In genomic region chr6:87589693-87590416, GRCh38 we compare ENCODE assay signal across 8 cellular contexts. TPM values are rescaled to one million over a fixed set of nuclear protein-coding genes. Genes with fewer than 3 reads are reported as not detected.
DNase-seq lines count a peak whose midpoint lies in the region; ATAC-seq, FAIRE-seq and TF ChIP-seq lines count a peak whose summit lies in the region.

Gene ORC3 (plus strand): TSS chr6:87590135. CDS start chr6:87590169, 34 bp downstream.
Gene RARS2 (minus strand): TSS chr6:87589987. CDS start chr6:87589957, 30 bp downstream.

- H3K4me2 ChIP-seq in OCI-LY1 (ENCODE audit: low read length) = peak within 1 kb of the TSS; percentile 86

- H3K9me3 ChIP-seq in HUES64 (ENCODE audit: insufficient read depth, low read depth, low read length) = no peaks in the 10 kb centered on the region
- no peaks in the 10 kb centered on the region for H3K9me3 ChIP-seq in OCI-LY1 (ENCODE audit: low read length)

- H3K79me2 ChIP-seq in OCI-LY1 (ENCODE audit: insufficient read depth, low read length) = peaks cover 64% of the 10 kb centered on the region

- H3K4me1 ChIP-seq in HUES64 (ENCODE audit: insufficient read depth, low read length) (peaks cover 5% of the 10 kb centered on the region; the same call in 1 of the 2 replicates), OCI-LY1 (ENCODE audit: insufficient read depth, low read length, severe bottlenecking) (peaks cover 31% of the 10 kb centered on the region)

- FAIRE-seq in endometrium (lab: Jason Lieb, UNC) = peak; percentile 74

- peaks cover 23% of the 10 kb centered on the region for H3K4me1 Mint-ChIP-seq in Calu3 (ENCODE audit: low read depth, unreplicated experiment)

- no peaks in the 10 kb centered on the region for H3K27me3 Mint-ChIP-seq in Calu3 (ENCODE audit: unreplicated experiment)

- no peaks in the 10 kb centered on the region for H3K9me3 Mint-ChIP-seq in Calu3 (ENCODE audit: low read depth, unreplicated experiment)

- H3K9ac ChIP-seq in HUES64 (ENCODE audit: low read depth, low read length) = peak within 1 kb of the TSS; percentile 93
- peak within 1 kb of the TSS; percentile 87 for H3K9ac ChIP-seq in OCI-LY1 (ENCODE audit: low read length)

- under 1% methylated on average over 48 of the region's 49 CpGs for WGBS in HUES64

- peaks cover 32% of the 10 kb centered on the region for H3K36me3 ChIP-seq in HUES64 (ENCODE audit: insufficient read depth, low read length)
- H3K36me3 ChIP-seq in OCI-LY1 (ENCODE audit: insufficient read depth, low read length) = peaks cover 36% of the 10 kb centered on the region

- H3K27ac ChIP-seq in HUES64 (ENCODE audit: low read depth, low read length) (peak within 1 kb of the TSS; percentile 78), OCI-LY1 (ENCODE audit: low read depth, low read length, poor library complexity, severe bottlenecking) (peak within 1 kb of the TSS; percentile 27)

- no peaks in the 10 kb centered on the region for H3K27me3 ChIP-seq in HUES64 (ENCODE audit: insufficient read depth, low read length)
- no peaks in the 10 kb centered on the region for H3K27me3 ChIP-seq in OCI-LY1 (ENCODE audit: insufficient read depth, low read length)

- peak; percentile 99 for ATAC-seq in GM21447 (IDR thresholded peaks at IDR 0.05; ENCODE audit: unreplicated experiment)

- peaks cover 25% of the 10 kb centered on the region for H3K36me3 Mint-ChIP-seq in Calu3 (ENCODE audit: insufficient read depth, unreplicated experiment)

- H2AFZ ChIP-seq in OCI-LY1 (ENCODE audit: low read length) = no peak within 1 kb of the TSS; the same call in 1 of the 2 replicates

- no peak for TF ChIP-seq CTCF in Calu3 (IDR thresholded peaks at IDR 0.05; ENCODE audit: unreplicated experiment)
- TF ChIP-seq CTCF in OCI-LY1 (IDR thresholded peaks at IDR 0.05; ENCODE audit: low read length) = no peak

- H3K4me3 Mint-ChIP-seq in Calu3 (ENCODE audit: low read depth, unreplicated experiment) = peak within 1 kb of the TSS; percentile 88

- H4K20me1 ChIP-seq in OCI-LY1 (ENCODE audit: insufficient read depth, low read length) = no peaks in the 10 kb centered on the region

- peak within 1 kb of the TSS; percentile 77 for H3K27ac Mint-ChIP-seq in Calu3 (ENCODE audit: unreplicated experiment)

- DNase-seq in Calu3 (peak; percentile 97), midbrain (lab: John Stamatoyannopoulos, UW) (peak; percentile 97)
- peak; percentile 93 for DNase-seq in activated CD8-positive, alpha-beta memory T cell treated with anti-CD3 and anti-CD28 coated beads, Interleukin-2, amount 50 U/mL, for 4 hours
- peak; percentile 86 to 89 for DNase-seq in stimulated activated CD8-positive, alpha-beta memory T cell treated with anti-CD3 and anti-CD28 coated beads, Interleukin-2, amount 100 ng/mL, for 1 hour (ENCODE audit: low read depth in 2 of 2)

- H3K4me3 ChIP-seq in HUES64 (ENCODE audit: low read length) = peak within 1 kb of the TSS; percentile 80
- H3K4me3 ChIP-seq in OCI-LY1 (ENCODE audit: low read depth, low read length, poor library complexity, severe bottlenecking) = peak within 1 kb of the TSS; percentile 84

- no peaks in the 10 kb centered on the region for H3K9me2 ChIP-seq in OCI-LY1 (ENCODE audit: low read depth, low read length)

- CTCF ChIA-PET in Calu3 (lab: Charles Lee) = interaction anchor here (0.7 kb wide), 1 partner anchor 27 kb away, joined by 3 read pairs; no protein-coding TSS in a partner anchor

- no TSS peak for BruUV-seq in Calu3 (replicated peaks; lab: Mats Ljungman, UMichigan)

- H3F3A ChIP-seq in OCI-LY1 (ENCODE audit: insufficient read depth, low read length) = no peaks in the 10 kb centered on the region

- intact Hi-C loops in Calu3 (cut with micrococcal nuclease; ENCODE audit: unreplicated experiment) = loop anchor here (10.0 kb wide), 1 partner anchor 195 kb away; no protein-coding TSS in a partner anchor

RNA-seq across cellular contexts. Expression of gene ORC3, which starts in this region (rescaled TPM):
- total RNA-seq in Calu3 (2022) = 32.7 and 35.1 TPM in 2 replicates
- 56.6 TPM for polyA plus RNA-seq in HUES64 (2013, experiment 1 of 2)
- 59.2 TPM for polyA plus RNA-seq in HUES64 (2013, experiment 2 of 2)

RNA-seq across cellular contexts. Expression of gene RARS2, which starts in this region (rescaled TPM):
- 24.4 and 24.7 TPM in 2 replicates for total RNA-seq in Calu3 (2022)
- polyA plus RNA-seq in HUES64 (2013, experiment 1 of 2) = 35.6 TPM
- 38.7 TPM for polyA plus RNA-seq in HUES64 (2013, experiment 2 of 2)

Comparison
In these comparisons a context has a peak if more than half of its experiments do, and no peak if none do; other contexts are left out.
1. Peak in every context shown above with its lines: DNase-seq, ATAC-seq, H3K4me3 ChIP-seq and H3K27ac ChIP-seq.